Comparison of ENCODE assay signal across 15 cellular contexts in the genomic region with DNA sequence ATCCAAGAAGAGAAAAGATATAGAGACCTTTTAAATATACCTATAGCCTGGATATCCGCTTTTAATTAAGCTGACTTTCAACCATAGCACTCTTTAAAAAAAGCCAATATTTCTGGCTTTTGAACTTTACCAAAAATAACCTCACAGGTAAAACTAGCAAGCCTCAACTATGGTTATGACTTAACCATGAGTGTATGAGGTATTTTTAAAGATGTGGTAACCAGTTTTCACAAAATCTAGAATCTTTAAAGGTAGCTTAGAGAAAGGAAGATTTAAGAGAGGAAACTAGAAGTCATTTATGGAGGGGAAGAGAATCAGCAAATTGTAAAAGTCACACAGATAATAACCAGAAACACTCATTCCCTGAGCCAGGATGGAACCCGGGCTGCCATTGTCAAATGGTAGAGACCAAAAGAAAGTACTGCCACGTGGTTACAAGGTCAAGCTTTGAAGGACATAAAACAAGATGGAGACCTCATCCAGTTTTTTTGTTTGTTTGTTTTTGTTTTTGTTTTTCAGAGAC.
"Had no signal": no experiment of that assay in that cellular context is flagged by ENCODE, and none has a peak within 500 bp of the region (broad histone marks: within the 10 kb centered on the region; RNA-seq: fewer than 3 reads in every experiment).

No MANE protein-coding gene starts in this region.

- H3K36me3 ChIP-seq: gastroesophageal sphincter, heart left ventricle, left lung had no signal

- H3K4me3 ChIP-seq: gastroesophageal sphincter, heart left ventricle, left lung had no signal

- H3K27me3 ChIP-seq: gastroesophageal sphincter, heart left ventricle, left lung had no signal

- H3K27ac ChIP-seq: gastroesophageal sphincter, heart left ventricle, left lung had no signal

- ATAC-seq: esophagus mucosa; gastroesophageal sphincter; heart left ventricle; left lung; stimulated activated naive B cell treated with anti-CD40 and anti-IgM and Interleukin-4, amounts not matched to agents 10 μg/mL and 1 μg/mL and 100 μg/mL, for 72 hours had no signal

- DNase-seq: activated B cell treated with CpG ODN at 0.5 μM for 24 hours; activated CD4-positive, alpha-beta memory T cell treated with anti-CD3 and anti-CD28 coated beads for 36 hours; activated CD4-positive, alpha-beta T cell treated with anti-CD3 and anti-CD28 coated beads for 4 hours; activated gamma-delta T cell treated with Interleukin-2 at 50 U/mL for 16 hours; activated T-cell treated with anti-CD3 and anti-CD28 coated beads for 4 hours; cerebellar nuclear complex; cortex of kidney; effector CD4-positive, alpha-beta T cell; heart left ventricle; left lung; mammary epithelial cell; retina; stimulated activated naive B cell treated with anti-CD40 and anti-IgM and Interleukin-4, amounts not matched to agents 10 μg/mL and 1 μg/mL and 100 μg/mL, for 72 hours had no signal

- H3K9me3 ChIP-seq: gastroesophageal sphincter, heart left ventricle had no signal
